14 cellular contexts compared by ENCODE assay signal in the genomic region with DNA sequence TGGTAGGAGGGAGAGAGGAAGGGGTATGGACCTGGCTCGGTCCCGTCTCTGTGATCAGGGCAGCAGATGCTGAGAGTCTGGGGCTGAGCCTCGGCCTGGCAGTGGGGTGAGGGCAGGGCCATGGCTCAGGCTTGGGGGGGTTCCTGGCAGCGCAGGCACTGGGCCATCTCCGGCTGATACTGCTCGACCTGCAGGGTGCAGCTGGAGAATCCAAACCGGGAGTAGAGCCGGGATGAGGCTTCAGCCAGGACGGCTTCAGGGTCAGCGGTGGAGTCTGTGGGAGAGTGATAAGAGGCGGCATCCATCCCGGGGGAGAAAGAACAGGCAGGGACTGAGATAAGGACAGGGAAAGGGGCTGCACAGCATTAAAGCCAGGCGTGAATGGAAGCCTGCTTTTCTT. TPM values are rescaled to one million over a fixed set of nuclear protein-coding genes. Genes with fewer than 3 reads are reported as not detected.
"Had no signal": no experiment of that assay in that cellular context is flagged by ENCODE, and none has a peak within 500 bp of the region (broad histone marks: within the 10 kb centered on the region; RNA-seq: fewer than 3 reads in every experiment).

No MANE protein-coding gene starts in this region.

- H3K36me3 Mint-ChIP-seq: natural killer cell treated with Interleukin-12 subunit alpha and Interleukin-12 subunit beta and Interleukin-15 and Interleukin-18, amount 100 ng/mL, for 72 hours had no signal

- ATAC-seq: foreskin keratinocyte had no signal

- H3K27ac ChIP-seq: brain microvascular endothelial cell, esophagus muscularis mucosa, foreskin keratinocyte, tibial artery, vagina had no signal

- FAIRE-seq: endometrium had no signal

- H3K4me1 ChIP-seq: vagina had no signal

- H3K4me3 ChIP-seq: esophagus muscularis mucosa, tibial artery, vagina had no signal

- H3K9me3 Mint-ChIP-seq: activated T-helper 2 cell treated with anti-CD3 and anti-CD28 coated beads, Interferon-gamma antibody, Interleukin-2, Interleukin-4, amounts not matched to agents 10 μg/mL and 5 μg/mL and 100 μg/mL, durations not matched to agents 14 hours and 24 hours and 36 hours; natural killer cell treated with Interleukin-12 subunit alpha and Interleukin-12 subunit beta and Interleukin-15 and Interleukin-18, amount 100 ng/mL, for 72 hours had no signal

- H3K36me3 ChIP-seq: brain microvascular endothelial cell, esophagus muscularis mucosa, tibial artery, vagina had no signal

- H3K4me3 Mint-ChIP-seq: natural killer cell treated with Interleukin-12 subunit alpha and Interleukin-12 subunit beta and Interleukin-15 and Interleukin-18, amount 100 ng/mL, for 72 hours had no signal

- H3K27ac Mint-ChIP-seq: activated T-helper 2 cell treated with anti-CD3 and anti-CD28 coated beads, Interferon-gamma antibody, Interleukin-2, Interleukin-4, amounts not matched to agents 10 μg/mL and 5 μg/mL and 100 μg/mL, durations not matched to agents 14 hours and 24 hours and 36 hours; natural killer cell treated with Interleukin-12 subunit alpha and Interleukin-12 subunit beta and Interleukin-15 and Interleukin-18, amount 100 ng/mL, for 72 hours had no signal

- H3K27me3 ChIP-seq: vagina had no signal

- DNase-seq: activated CD4-positive, alpha-beta T cell treated with anti-CD3 and anti-CD28 coated beads, Interleukin-2, amount 50 U/mL, for 1 hour; activated naive CD4-positive, alpha-beta T cell treated with anti-CD3 and anti-CD28 coated beads, Interleukin-2, amount 50 U/mL, for 16 hours; amygdala; foreskin keratinocyte; stimulated activated CD4-positive, alpha-beta T cell treated with anti-CD3 and anti-CD28 coated beads, Interleukin-4, amount 100 ng/mL, for 4 hours; tibial artery had no signal

- H3K9me3 ChIP-seq: esophagus muscularis mucosa, tibial artery, vagina had no signal

RNA-seq across cellular contexts. Expression of a gene that starts 7.7 kb away (rescaled TPM):
- total RNA-seq: esophagus muscularis mucosa; natural killer cell treated with Interleukin-12 subunit alpha and Interleukin-12 subunit beta and Interleukin-15 and Interleukin-18, amount 100 ng/mL, for 72 hours; osteocyte had no signal

RNA-seq across cellular contexts. Expression of a gene that starts 20.0 kb away (rescaled TPM):
- total RNA-seq: activated CD8-positive, alpha-beta memory T cell treated with anti-CD3 and anti-CD28 coated beads for 36 hours; activated T-helper 2 cell treated with anti-CD3 and anti-CD28 coated beads, Interferon-gamma antibody, Interleukin-2, Interleukin-4, amounts not matched to agents 10 μg/mL and 5 μg/mL and 100 μg/mL, durations not matched to agents 14 hours and 24 hours and 36 hours; foreskin keratinocyte; natural killer cell treated with Interleukin-12 subunit alpha and Interleukin-12 subunit beta and Interleukin-15 and Interleukin-18, amount 100 ng/mL, for 72 hours; osteocyte had no signal
- polyA plus RNA-seq: foreskin keratinocyte had no signal

RNA-seq across cellular contexts. Expression of a gene that starts 27.0 kb away (rescaled TPM):
- total RNA-seq: foreskin keratinocyte, osteocyte had no signal
- polyA plus RNA-seq: foreskin keratinocyte had no signal
